In genomic region chr2:230687498-230687897, GRCh38 we compare ENCODE assay signal across 1 cellular context.
A peak's percentile ranks its signal among the peaks of the same experiment; 100 is the strongest.
TF ChIP-seq lines count a peak whose summit lies in the region.

No MANE protein-coding gene starts in this region.

TF ChIP-seq in HepG2, 621 proteins besides CTCF, POLR2A, EP300 and RAD21 (continued from another document):
- TF ChIP-seq TEF (CRISPR knock-in tag; IDR thresholded peaks at IDR 0.05) (no peak), TARDBP (CRISPR knock-in tag; IDR thresholded peaks at IDR 0.05) (no peak), ZNF230 (CRISPR knock-in tag; IDR thresholded peaks at IDR 0.05) (no peak), ZNF207 (IDR thresholded peaks at IDR 0.05; ENCODE audit: borderline replicate concordance) (no peak), ZBTB25 (CRISPR knock-in tag; IDR thresholded peaks at IDR 0.05) (no peak), ZNF775 (CRISPR knock-in tag; IDR thresholded peaks at IDR 0.05; ENCODE audit: borderline replicate concordance) (peak; percentile 93), ZNF740 (CRISPR knock-in tag; IDR thresholded peaks at IDR 0.05) (no peak), ZNF331 (CRISPR knock-in tag; IDR thresholded peaks at IDR 0.05) (no peak), FOSL2 (CRISPR knock-in tag; IDR thresholded peaks at IDR 0.05) (peak; percentile 44; the same call in 1 of the 2 replicates), ZNF678 (CRISPR knock-in tag; IDR thresholded peaks at IDR 0.05) (no peak), MTF2 (CRISPR knock-in tag; IDR thresholded peaks at IDR 0.05; ENCODE audit: borderline replicate concordance) (no peak), ZNF317 (CRISPR knock-in tag; IDR thresholded peaks at IDR 0.05) (no peak), PHB2 (IDR thresholded peaks at IDR 0.05; ENCODE audit: partially characterized antibody) (no peak)
- TF ChIP-seq, protein P1, sequence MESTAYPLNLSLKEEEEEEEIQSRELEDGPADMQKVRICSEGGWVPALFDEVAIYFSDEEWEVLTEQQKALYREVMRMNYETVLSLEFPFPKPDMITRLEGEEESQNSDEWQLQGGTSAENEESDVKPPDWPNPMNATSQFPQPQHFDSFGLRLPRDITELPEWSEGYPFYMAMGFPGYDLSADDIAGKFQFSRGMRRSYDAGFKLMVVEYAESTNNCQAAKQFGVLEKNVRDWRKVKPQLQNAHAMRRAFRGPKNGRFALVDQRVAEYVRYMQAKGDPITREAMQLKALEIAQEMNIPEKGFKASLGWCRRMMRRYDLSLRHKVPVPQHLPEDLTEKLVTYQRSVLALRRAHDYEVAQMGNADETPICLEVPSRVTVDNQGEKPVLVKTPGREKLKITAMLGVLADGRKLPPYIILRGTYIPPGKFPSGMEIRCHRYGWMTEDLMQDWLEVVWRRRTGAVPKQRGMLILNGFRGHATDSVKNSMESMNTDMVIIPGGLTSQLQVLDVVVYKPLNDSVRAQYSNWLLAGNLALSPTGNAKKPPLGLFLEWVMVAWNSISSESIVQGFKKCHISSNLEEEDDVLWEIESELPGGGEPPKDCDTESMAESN (CRISPR knock-in tag; conservative IDR thresholded peaks at IDR 0.05), result no peak
